ENCODE assay signal across 23 cellular contexts in the genomic region with DNA sequence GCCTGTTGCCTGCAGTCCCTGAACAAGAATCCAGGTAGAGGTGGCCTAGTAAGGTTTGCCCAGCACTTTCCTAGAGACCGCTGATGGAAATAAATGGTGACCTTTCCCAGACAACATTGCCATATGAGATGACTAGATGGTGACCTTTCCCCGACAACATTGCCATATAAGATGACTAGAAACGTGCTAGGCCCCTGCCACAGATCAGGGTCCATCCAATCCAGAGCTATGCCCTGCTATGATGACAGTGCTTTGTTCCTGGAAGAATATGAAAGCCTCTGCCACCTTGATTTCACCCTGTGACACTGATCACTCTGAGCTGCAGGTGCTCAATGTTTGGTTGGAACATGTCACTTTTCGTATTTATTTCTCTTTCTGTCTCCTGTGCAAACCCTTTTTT.
DNase-seq lines count a peak whose midpoint lies in the region; ATAC-seq and TF ChIP-seq lines count a peak whose summit lies in the region.
"Had no signal": no experiment of that assay in that cellular context is flagged by ENCODE, and none has a peak within 500 bp of the region (broad histone marks: within the 10 kb centered on the region; RNA-seq: fewer than 3 reads in every experiment).

No MANE protein-coding gene starts in this region.

- TF ChIP-seq CTCF in neural progenitor cell (IDR thresholded peaks at IDR 0.05), result no peak

- H3K9me3 ChIP-seq in neural progenitor cell (ENCODE audit: low read depth), result no peaks in the 10 kb centered on the region
- H3K9me3 ChIP-seq: BE2C, BLaER1 had no signal

- no peaks in the 10 kb centered on the region for H3K36me3 ChIP-seq in neural progenitor cell
- H3K36me3 ChIP-seq: BE2C, BLaER1 had no signal

- H3K4me2 ChIP-seq in neural progenitor cell, result peak overlapping the region; percentile 28
- H3K4me2 ChIP-seq: BLaER1 had no signal

- H2AFZ ChIP-seq in neural progenitor cell (replicated peaks), result peak overlapping the region; percentile 6

- ATAC-seq in HG03159 (IDR thresholded peaks at IDR 0.05; ENCODE audit: unreplicated experiment), result no peak
- ATAC-seq: GM12878 had no signal

- H3K27me3 Mint-ChIP-seq in neural progenitor cell (ENCODE audit: insufficient read depth, low read depth), result peaks cover 2% of the 10 kb centered on the region
- H3K27me3 Mint-ChIP-seq: CD4-positive, CD25-positive, alpha-beta regulatory T cell; CD8-positive, alpha-beta memory T cell had no signal

- H3K4me3 Mint-ChIP-seq in neural progenitor cell, result no peak overlapping the region
- H3K4me3 Mint-ChIP-seq: CD14-positive monocyte; CD4-positive, CD25-positive, alpha-beta regulatory T cell; CD8-positive, alpha-beta memory T cell had no signal

- peaks cover 15% of the 10 kb centered on the region for H3K4me1 ChIP-seq in neural progenitor cell
- H3K4me1 ChIP-seq: BE2C, BLaER1 had no signal

- H4K20me1 ChIP-seq in neural progenitor cell (ENCODE audit: low read depth), result no peaks in the 10 kb centered on the region
- H4K20me1 ChIP-seq: BLaER1 had no signal

- H3K36me3 Mint-ChIP-seq in neural progenitor cell, result no peaks in the 10 kb centered on the region
- H3K36me3 Mint-ChIP-seq: CD14-positive monocyte; CD4-positive, alpha-beta memory T cell; CD4-positive, CD25-positive, alpha-beta regulatory T cell; CD8-positive, alpha-beta memory T cell had no signal

- no peaks in the 10 kb centered on the region for H3K27me3 ChIP-seq in neural progenitor cell
- H3K27me3 ChIP-seq: BE2C, BLaER1 had no signal

- peaks cover 14% of the 10 kb centered on the region for H3K4me1 Mint-ChIP-seq in neural progenitor cell
- H3K4me1 Mint-ChIP-seq: CD14-positive monocyte; CD4-positive, alpha-beta memory T cell; CD4-positive, CD25-positive, alpha-beta regulatory T cell; CD8-positive, alpha-beta memory T cell had no signal

- H3K27ac Mint-ChIP-seq in neural progenitor cell, result no peak overlapping the region
- H3K27ac Mint-ChIP-seq: CD14-positive monocyte; CD4-positive, alpha-beta memory T cell; CD4-positive, CD25-positive, alpha-beta regulatory T cell; CD8-positive, alpha-beta memory T cell had no signal

- H3K9me3 Mint-ChIP-seq in neural progenitor cell, result no peaks in the 10 kb centered on the region
- H3K9me3 Mint-ChIP-seq: CD14-positive monocyte had no signal

- DNase-seq in NCI-H526 (lab: John Stamatoyannopoulos, UW), result peak; percentile 17 to 53
- DNase-seq in NCI-H526 treated with DMSO at 0.1 percent for 48 hours (lab: John Stamatoyannopoulos, UW), result peak; percentile 36
- DNase-seq in neural progenitor cell (ENCODE audit: low spot score), result no peak
- no peak for DNase-seq in NCI-H1930 (lab: John Stamatoyannopoulos, UW)
- DNase-seq: 8988T; ACHN; BE2C; C1 segment of cervical spinal cord; CD4-positive, alpha-beta memory T cell; CD4-positive, CD25-positive, alpha-beta regulatory T cell; CD8-positive, alpha-beta memory T cell; COR-L47; DMS 273 treated with DMSO at 0.1 percent for 48 hours; DMS153; DMS53; DMS79; DND-41; EL; GDM1 had no signal

- no peak overlapping the region for H3K27ac ChIP-seq in neural progenitor cell
- H3K27ac ChIP-seq: BLaER1 had no signal

- no peak overlapping the region for H3K9ac ChIP-seq in neural progenitor cell
- H3K9ac ChIP-seq: BLaER1 had no signal

- no peaks in the 10 kb centered on the region for H3K79me2 ChIP-seq in neural progenitor cell (ENCODE audit: low read depth)

- no peak overlapping the region for H3K4me3 ChIP-seq in neural progenitor cell
- H3K4me3 ChIP-seq: BLaER1, GM12878 had no signal

- no peaks in the 10 kb centered on the region for H3F3A ChIP-seq in neural progenitor cell (ENCODE audit: low read depth)

Comparison
In these comparisons a context has a peak if more than half of its experiments do, and no peak if none do; other contexts are left out.
1. DNase-seq: peak in NCI-H526 (2 of 2) and NCI-H526 treated with DMSO at 0.1 percent for 48 hours (single experiment); none in neural progenitor cell (single experiment) and NCI-H1930 (0 of 2).